ENCODE assay signal across 31 cellular contexts in genomic region chr4:4666187-4666586, GRCh38.
DNase-seq lines count a peak whose midpoint lies in the region; ATAC-seq and TF ChIP-seq lines count a peak whose summit lies in the region.
"Had no signal": no experiment of that assay in that cellular context is flagged by ENCODE, and none has a peak within 500 bp of the region (broad histone marks: within the 10 kb centered on the region; RNA-seq: fewer than 3 reads in every experiment).

No MANE protein-coding gene starts in this region.

- no peak overlapping the region for H2BK5ac ChIP-seq in mesenchymal stem cell (ENCODE audit: low read depth, low read length, poor library complexity, severe bottlenecking)

- H3K79me2 ChIP-seq in HCT116 (ENCODE audit: insufficient read depth, low read length), result no peaks in the 10 kb centered on the region

- H3K4me1 ChIP-seq in HCT116 (ENCODE audit: control insufficient read depth in 1 of 2, insufficient read depth in 2 of 2, low read length in 2 of 2) (peaks cover 43 to 55% of the 10 kb centered on the region in 2 experiments), mesenchymal stem cell (ENCODE audit: control insufficient read depth, insufficient read depth, low read depth, low read length) (peaks cover 13% of the 10 kb centered on the region), tibial nerve (peaks cover 0 to 11% (median 0%) of the 10 kb centered on the region in 4 donors)
- H3K4me1 ChIP-seq: breast epithelium, colonic mucosa had no signal

- TF ChIP-seq POLR2A in HCT116 (IDR thresholded peaks at IDR 0.05; ENCODE audit: borderline replicate concordance, extremely low read depth, insufficient read depth, insufficient read length), result no peak
- no peak for TF ChIP-seq POLR2A in tibial nerve (IDR thresholded peaks at IDR 0.05)

- H3K4me2 ChIP-seq in HCT116 (ENCODE audit: low read length) (no peak overlapping the region; the same call in 1 of the 2 replicates), mesenchymal stem cell (ENCODE audit: low read length, poor library complexity, severe bottlenecking) (no peak overlapping the region)

- H3K9me2 ChIP-seq in HCT116 (ENCODE audit: insufficient read depth), result no peaks in the 10 kb centered on the region

- H2BK15ac ChIP-seq in mesenchymal stem cell (ENCODE audit: low read depth, poor library complexity, severe bottlenecking), result no peak overlapping the region

- H4K91ac ChIP-seq in mesenchymal stem cell (ENCODE audit: low read length), result no peak overlapping the region

- no peaks in the 10 kb centered on the region for H3K79me1 ChIP-seq in mesenchymal stem cell (replicated peaks; ENCODE audit: low read length, poor library complexity, severe bottlenecking)

- TF ChIP-seq CTCF in HCT116 (IDR thresholded peaks at IDR 0.05 in 2 of 3, conservative IDR thresholded peaks at IDR 0.05 in 1 of 3; ENCODE audit: borderline replicate concordance in 1 of 3, insufficient read depth in 1 of 3, low read depth in 2 of 3, low read length in 2 of 3) (no peak), type B pancreatic cell (conservative IDR thresholded peaks at IDR 0.05) (no peak), tibial nerve (IDR thresholded peaks at IDR 0.05) (no peak)

- no peak overlapping the region for H3K18ac ChIP-seq in mesenchymal stem cell (ENCODE audit: low read depth in 1 of 2, low read length in 2 of 2)

- H2AFZ ChIP-seq in HCT116 (ENCODE audit: low read depth, low read length, poor library complexity, severe bottlenecking) (no peak overlapping the region), mesenchymal stem cell (ENCODE audit: low read depth, low read length) (no peak overlapping the region)

- no peak overlapping the region for H3K23ac ChIP-seq in mesenchymal stem cell (ENCODE audit: low read length in 2 of 2)

- CTCF ChIA-PET in HCT116 (lab: Charles Lee), result no interaction called here

- H3K27me3 Mint-ChIP-seq in type B pancreatic cell, result peaks cover 9% of the 10 kb centered on the region
- H3K27me3 Mint-ChIP-seq: activated naive CD8-positive, alpha-beta T cell; activated T-cell treated with anti-CD3 and anti-CD28 coated beads, Interleukin-2, amount 50 U/mL, for 24 hours; CD8-positive, alpha-beta memory T cell; naive B cell had no signal

- no peaks in the 10 kb centered on the region for H4K20me1 ChIP-seq in HCT116 (ENCODE audit: insufficient read depth)

- H2AK5ac ChIP-seq in mesenchymal stem cell (ENCODE audit: low read length, severe bottlenecking), result no peak overlapping the region

- peaks cover 35% of the 10 kb centered on the region for H3K4me1 Mint-ChIP-seq in type B pancreatic cell (ENCODE audit: unreplicated experiment)

- no peaks in the 10 kb centered on the region for H3K9me3 Mint-ChIP-seq in type B pancreatic cell
- H3K9me3 Mint-ChIP-seq: activated T-cell treated with anti-CD3 and anti-CD28 coated beads, Interleukin-2, amount 50 U/mL, for 24 hours; CD8-positive, alpha-beta memory T cell; naive B cell had no signal

- no peak overlapping the region for H3K4me3 ChIP-seq in HCT116 (replicated peaks in 1 of 2; ENCODE audit: low read depth in 1 of 2, low read length in 2 of 2)
- no peak overlapping the region for H3K4me3 ChIP-seq in mesenchymal stem cell (ENCODE audit: insufficient read depth in 1 of 2, low read depth in 1 of 2, low read length in 2 of 2)
- no peak overlapping the region for H3K4me3 ChIP-seq in tibial nerve
- H3K4me3 ChIP-seq: breast epithelium, colonic mucosa, HAP-1, K562, SJCRH30, suprapubic skin, vagina had no signal

- H4K8ac ChIP-seq in mesenchymal stem cell (ENCODE audit: low read length), result no peak overlapping the region

- H3K4ac ChIP-seq in mesenchymal stem cell (ENCODE audit: low read depth in 1 of 2, low read length in 2 of 2), result no peak overlapping the region

- no peaks in the 10 kb centered on the region for H3K27me3 ChIP-seq in HCT116 (ENCODE audit: insufficient read depth, low read length)
- H3K27me3 ChIP-seq in mesenchymal stem cell (ENCODE audit: control insufficient read depth in 1 of 2, insufficient read depth in 1 of 2, low read length in 2 of 2), result no peaks in the 10 kb centered on the region
- no peaks in the 10 kb centered on the region for H3K27me3 ChIP-seq in tibial nerve
- H3K27me3 ChIP-seq: BE2C, breast epithelium, colonic mucosa, SJCRH30, suprapubic skin, vagina had no signal

- DNase-seq in HCT116 (ENCODE audit: low read depth, low spot score) (no peak), SW480 (ENCODE audit: low spot score) (peak; percentile 26), mesenchymal stem cell (no peak), type B pancreatic cell (ENCODE audit: extremely low spot score, unreplicated experiment) (no peak), OCI-M2 (lab: John Stamatoyannopoulos, UW; ENCODE audit: unreplicated experiment) (no peak), tibial nerve (ENCODE audit: low spot score in 2 of 2) (no peak)
- DNase-seq: activated CD4-positive, alpha-beta T cell treated with anti-CD3 and anti-CD28 coated beads, Interleukin-2, amount 50 U/mL, for 1 hour; activated CD4-positive, CD25-positive, alpha-beta regulatory T cell; activated effector memory CD4-positive, alpha-beta T cell treated with anti-CD3 and anti-CD28 coated beads, Interleukin-2, amount 50 U/mL, for 16 hours; activated T-cell treated with anti-CD3 and anti-CD28 coated beads, Interleukin-2, amount 50 U/mL, for 24 hours; BE2C; CD8-positive, alpha-beta memory T cell; colonic mucosa; DMS153; effector CD4-positive, alpha-beta T cell; left ventricle myocardium superior; midbrain; naive B cell; NCI-H1048; NCI-H446 treated with DMSO at 0.1 percent for 48 hours; NCI-H774; occipital lobe; SJCRH30; stimulated activated naive CD4-positive, alpha-beta T cell had no signal

- RAD21 ChIA-PET in HCT116 (lab: Charles Lee; ENCODE audit: low non-redundant PET in 1 of 2, low total read pairs in 2 of 2, uncharacterized antibody in 2 of 2, unreplicated experiment in 2 of 2), result interaction anchor here in 1 of 2 experiments (0.7 kb wide), 1 partner anchor 185 kb away, joined by 3 read pairs; no protein-coding TSS in a partner anchor

- no peaks in the 10 kb centered on the region for H3K36me3 ChIP-seq in HCT116 (ENCODE audit: control insufficient read depth in 1 of 2, insufficient read depth in 2 of 2, low read length in 2 of 2)
- no peaks in the 10 kb centered on the region for H3K36me3 ChIP-seq in mesenchymal stem cell (ENCODE audit: control insufficient read depth in 1 of 2, insufficient read depth in 2 of 2, low read depth in 1 of 2, low read length in 2 of 2)
- peaks cover 0 to 3% (median 0%) of the 10 kb centered on the region in 3 donors for H3K36me3 ChIP-seq in tibial nerve
- H3K36me3 ChIP-seq: BE2C, breast epithelium, colonic mucosa, HAP-1, SJCRH30, suprapubic skin, vagina had no signal

- TF ChIP-seq RAD21 in HCT116 (IDR thresholded peaks at IDR 0.05; ENCODE audit: low read depth), result no peak

- H3K9ac ChIP-seq in HCT116 (ENCODE audit: low read length) (no peak overlapping the region), mesenchymal stem cell (ENCODE audit: low read length) (peak overlapping the region; percentile 19)

- peak overlapping the region in 1 of 2 experiments; percentile 24 for H2BK12ac ChIP-seq in mesenchymal stem cell (ENCODE audit: low read length in 2 of 2)

- no TSS peak for BruUV-seq in HCT116 (replicated peaks; lab: Mats Ljungman, UMichigan)

- POLR2A ChIA-PET in HCT116 (lab: Charles Lee), result no interaction called here

- H3K4me3 Mint-ChIP-seq in type B pancreatic cell, result peak overlapping the region; percentile 65
- H3K4me3 Mint-ChIP-seq: activated naive CD8-positive, alpha-beta T cell; activated T-cell treated with anti-CD3 and anti-CD28 coated beads, Interleukin-2, amount 50 U/mL, for 24 hours; CD8-positive, alpha-beta memory T cell had no signal

- 60% methylated on average over 7 of the region's 7 CpGs for WGBS in mesenchymal stem cell
- 88 to 91% methylated on average over 7 of the region's 7 CpGs for WGBS in tibial nerve, 2 donors

- intact Hi-C loops in HCT116 (cut with micrococcal nuclease), result no loop called here

- H3K27ac Mint-ChIP-seq in type B pancreatic cell, result peak overlapping the region; percentile 40
- H3K27ac Mint-ChIP-seq: activated naive CD8-positive, alpha-beta T cell; activated T-cell treated with anti-CD3 and anti-CD28 coated beads, Interleukin-2, amount 50 U/mL, for 24 hours; CD8-positive, alpha-beta memory T cell had no signal

- H3K9me3 ChIP-seq in HCT116 (ENCODE audit: control insufficient read depth in 1 of 2, insufficient read depth in 1 of 2, low read depth in 1 of 2, low read length in 2 of 2), result no peaks in the 10 kb centered on the region
- H3K9me3 ChIP-seq in mesenchymal stem cell (ENCODE audit: control insufficient read depth, low read length), result no peaks in the 10 kb centered on the region
- H3K9me3 ChIP-seq in tibial nerve, result no peaks in the 10 kb centered on the region
- H3K9me3 ChIP-seq: BE2C, breast epithelium, colonic mucosa, HAP-1, SJCRH30, suprapubic skin, vagina had no signal

- ATAC-seq in HCT116, result no peak
- ATAC-seq in GM21717 (IDR thresholded peaks at IDR 0.05; ENCODE audit: unreplicated experiment), result no peak
- ATAC-seq: K562, left ventricle myocardium superior had no signal

- H3K14ac ChIP-seq in mesenchymal stem cell (ENCODE audit: low read length in 2 of 2), result no peak overlapping the region

- peak overlapping the region; percentile 49 for H3K27ac ChIP-seq in HCT116 (ENCODE audit: low read depth, low read length)
- no peak overlapping the region for H3K27ac ChIP-seq in mesenchymal stem cell (ENCODE audit: low read length, poor library complexity, severe bottlenecking)
- H3K27ac ChIP-seq in tibial nerve, result no peak overlapping the region
- H3K27ac ChIP-seq: breast epithelium, colonic mucosa, SJCRH30, suprapubic skin had no signal

- no peak overlapping the region for H2BK120ac ChIP-seq in mesenchymal stem cell (ENCODE audit: low read depth, low read length)

- no peak for TF ChIP-seq EP300 in tibial nerve (IDR thresholded peaks at IDR 0.05)

- H3K36me3 Mint-ChIP-seq in type B pancreatic cell, result peaks cover 4% of the 10 kb centered on the region
- H3K36me3 Mint-ChIP-seq: naive B cell had no signal

TF ChIP-seq in HCT116, 20 proteins besides CTCF, POLR2A, EP300 and RAD21 (continues in another document):
- TF ChIP-seq ZNF274 (IDR thresholded peaks at IDR 0.05; ENCODE audit: low read depth, low read length), result no peak
- no peak for TF ChIP-seq SP1 (IDR thresholded peaks at IDR 0.05; ENCODE audit: low read depth)
- no peak for TF ChIP-seq SRF (IDR thresholded peaks at IDR 0.05; ENCODE audit: low read depth)
- no peak for TF ChIP-seq ATF3 (IDR thresholded peaks at IDR 0.05)
- no peak for TF ChIP-seq CBX3 (IDR thresholded peaks at IDR 0.05; ENCODE audit: low read depth)
- no peak for TF ChIP-seq CEBPB (IDR thresholded peaks at IDR 0.05; ENCODE audit: low read depth)
- no peak for TF ChIP-seq SIN3A (IDR thresholded peaks at IDR 0.05; ENCODE audit: low read depth)
- no peak for TF ChIP-seq ZFX (IDR thresholded peaks at IDR 0.05)
- no peak for TF ChIP-seq JUND (IDR thresholded peaks at IDR 0.05)
- no peak for TF ChIP-seq EZH2phosphoT487 (IDR thresholded peaks at IDR 0.05; ENCODE audit: borderline replicate concordance)
- TF ChIP-seq FOSL1 (IDR thresholded peaks at IDR 0.05; ENCODE audit: low read depth), result no peak
